In genomic region chrX:17860811-17861495, GRCh38 we compare ENCODE assay signal across 8 cellular contexts. TPM values are rescaled to one million over a fixed set of nuclear protein-coding genes. Genes with fewer than 3 reads are reported as not detected.
DNase-seq lines count a peak whose midpoint lies in the region; ATAC-seq, FAIRE-seq and TF ChIP-seq lines count a peak whose summit lies in the region.

Gene RAI2, minus strand, starts transcription at chrX:17861298. Its CDS starts 59,288 bp downstream, at chrX:17802010.

- peaks cover 37% of the 10 kb centered on the region for H3K27me3 Mint-ChIP-seq in GM23338 (ENCODE audit: insufficient read depth, low read depth, poor library complexity)
- peaks cover 35 to 48% of the 10 kb centered on the region in 2 donors for H3K27me3 Mint-ChIP-seq in T-cell

- H3K4me3 ChIP-seq in GM23338, result peak within 1 kb of the TSS; percentile 65
- H3K4me3 ChIP-seq in dorsolateral prefrontal cortex, result peak within 1 kb of the TSS in 58 of 59 donors; percentile 28 to 74 (median 58)
- H3K4me3 ChIP-seq in thymus (ENCODE audit: low read length), result peak within 1 kb of the TSS; percentile 33

- no peak within 1 kb of the TSS for H3K27ac ChIP-seq in GM23338 (ENCODE audit: low read depth)
- H3K27ac ChIP-seq in dorsolateral prefrontal cortex, result peak within 1 kb of the TSS in 40 of 59 donors; percentile 6 to 78 (median 61)
- H3K27ac ChIP-seq in thymus (ENCODE audit: low read depth), result no peak within 1 kb of the TSS

- H3K4me2 ChIP-seq in GM23338, result peak within 1 kb of the TSS; percentile 84

- H3K27ac Mint-ChIP-seq in GM23338 (no peak within 1 kb of the TSS), T-cell (peak within 1 kb of the TSS in 1 of 2 donors; percentile 49)

- H3K9me3 Mint-ChIP-seq in GM23338, result no peaks in the 10 kb centered on the region
- H3K9me3 Mint-ChIP-seq in T-cell, result no peaks in the 10 kb centered on the region

- intact Hi-C loops in dorsolateral prefrontal cortex (cut with DNase I), result no loop called here

- POLR2A ChIA-PET in T-cell (lab: Charles Lee), result interaction anchor here in 1 of 2 donors (0.8 kb wide), 1 partner anchor 83 kb away, joined by 4 read pairs; no protein-coding TSS in a partner anchor

- no peaks in the 10 kb centered on the region for H3K79me2 ChIP-seq in GM23338 (replicated peaks; ENCODE audit: insufficient read depth)

- no peaks in the 10 kb centered on the region for H3K9me3 ChIP-seq in thymus (ENCODE audit: control insufficient read depth)

- H3K4me3 Mint-ChIP-seq in GM23338 (peak within 1 kb of the TSS; percentile 83), T-cell (peak within 1 kb of the TSS; percentile 72 to 78 (median 73))

- no peaks in the 10 kb centered on the region for H3K36me3 Mint-ChIP-seq in GM23338 (ENCODE audit: low read depth)
- H3K36me3 Mint-ChIP-seq in T-cell, result no peaks in the 10 kb centered on the region

- H3F3A ChIP-seq in GM23338 (replicated peaks; ENCODE audit: low read depth), result no peaks in the 10 kb centered on the region

- no peak for FAIRE-seq in RCC 7860 (lab: Jason Lieb, UNC)

- H2AFZ ChIP-seq in GM23338, result peak within 1 kb of the TSS; percentile 90

- peak; percentile 48 for DNase-seq in GM23338 (ENCODE audit: low spot score)
- peak in 27 of 34 experiments; percentile 4 to 39 (median 20) for DNase-seq in T-cell
- DNase-seq in dorsolateral prefrontal cortex, result peak in 7 of 10 donors; percentile 13 to 51 (median 41)
- DNase-seq in mucosa of gallbladder (ENCODE audit: low spot score), result peak; percentile 32
- no peak for DNase-seq in RCC 7860 (ENCODE audit: low spot score)
- no peak for DNase-seq in glomerular visceral epithelial cell (ENCODE audit: extremely low spot score)

- ATAC-seq in GM23338 (peak; percentile 59), T-cell (replicated peaks in 1 of 4) (peak; percentile 43 to 69 (median 56)), HG02610 (IDR thresholded peaks at IDR 0.05; ENCODE audit: unreplicated experiment) (no peak)

- H3K4me1 ChIP-seq in GM23338 (ENCODE audit: insufficient read depth) (no peaks in the 10 kb centered on the region), thymus (ENCODE audit: control insufficient read depth, insufficient read depth, low read length) (no peaks in the 10 kb centered on the region)

- H3K4me1 Mint-ChIP-seq in GM23338 (peaks cover 15% of the 10 kb centered on the region; the same call in 2 of the 3 replicates), T-cell (peaks cover 7 to 13% (median 8%) of the 10 kb centered on the region in 3 donors)

- under 1% methylated on average over 85 of the region's 98 CpGs for WGBS in thymus

- CTCF ChIA-PET in T-cell (lab: Charles Lee), result interaction anchor here in 1 of 2 donors (0.7 kb wide), 1 partner anchor 1719 kb away, joined by 3 read pairs; no protein-coding TSS in a partner anchor

- peaks cover 66% of the 10 kb centered on the region for H3K27me3 ChIP-seq in GM23338 (ENCODE audit: insufficient read depth)
- peaks cover 0 to 82% (median 31%) of the 10 kb centered on the region in 45 donors for H3K27me3 ChIP-seq in dorsolateral prefrontal cortex
- H3K27me3 ChIP-seq in thymus (ENCODE audit: control insufficient read depth, insufficient read depth), result peaks cover 2% of the 10 kb centered on the region

- no peaks in the 10 kb centered on the region for H4K20me1 ChIP-seq in GM23338 (replicated peaks; ENCODE audit: insufficient read depth)

- H3K36me3 ChIP-seq in GM23338 (ENCODE audit: insufficient read depth), result no peaks in the 10 kb centered on the region
- H3K36me3 ChIP-seq in thymus (ENCODE audit: control insufficient read depth, insufficient read depth), result no peaks in the 10 kb centered on the region

- TF ChIP-seq CTCF in GM23338 (conservative IDR thresholded peaks at IDR 0.05; ENCODE audit: low read depth in 2 of 2), result 0 out of 4 replicates have a peak, but pooled peaks of 1 of the 2 experiments have one; percentile 2
- peak in 1 of 56 donors; percentile 7 for TF ChIP-seq CTCF in dorsolateral prefrontal cortex (IDR thresholded peaks at IDR 0.05 in 54 of 56, conservative IDR thresholded peaks at IDR 0.05 in 2 of 56; ENCODE audit: low read depth in 1 of 56, partially characterized antibody in 56 of 56)

- no peaks in the 10 kb centered on the region for H3K9me2 ChIP-seq in GM23338 (ENCODE audit: insufficient read depth)

TF ChIP-seq in GM23338, 12 proteins besides CTCF, POLR2A, EP300 and RAD21 (continues in another document):
- no peak for TF ChIP-seq CREB1 (CRISPR knock-in tag; IDR thresholded peaks at IDR 0.05; ENCODE audit: low read depth)
- TF ChIP-seq STAT1 (IDR thresholded peaks at IDR 0.05; ENCODE audit: unreplicated experiment), result no peak
- TF ChIP-seq ZNF331 (CRISPR knock-in tag; IDR thresholded peaks at IDR 0.05; ENCODE audit: low read depth), result no peak
- no peak for TF ChIP-seq JUNB (IDR thresholded peaks at IDR 0.05; ENCODE audit: unreplicated experiment)
- no peak for TF ChIP-seq NANOG (IDR thresholded peaks at IDR 0.05; ENCODE audit: borderline replicate concordance)
- no peak for TF ChIP-seq POLR2AphosphoS5 (IDR thresholded peaks at IDR 0.05; ENCODE audit: low read depth)
- TF ChIP-seq ZNF462 (CRISPR knock-in tag; IDR thresholded peaks at IDR 0.05), result no peak
- TF ChIP-seq ZNF114 (CRISPR knock-in tag; IDR thresholded peaks at IDR 0.05), result no peak
- TF ChIP-seq EZH2phosphoT487 (IDR thresholded peaks at IDR 0.05; ENCODE audit: unreplicated experiment), result no peak
- TF ChIP-seq EZH2 (IDR thresholded peaks at IDR 0.05; ENCODE audit: low read depth, unreplicated experiment), result no peak

RNA-seq across cellular contexts. Expression of gene RAI2, which starts in this region (rescaled TPM):
- 0.83 and 1.4 TPM in 2 replicates for total RNA-seq in GM23338 (2014; rRNA removed; shearing (Covaris generic))
- polyA plus RNA-seq in GM23338 (2016; fragmentation: Nextera tagmentation; extraction: Ambion mirVana) (0.99 and 1.5 TPM in 2 replicates), thymus (9.0 TPM)
- total RNA-seq in T-cell (1 to 10 TPM in 3 of 5 donors, under 1 TPM in 2; 0.76 to 2.3 (median 1.3) TPM), dorsolateral prefrontal cortex (10 to 100 TPM in 96 of 120 experiments, 1 to 10 TPM in 24; 5.3 to 17.6 (median 12.3) TPM), mucosa of gallbladder (45.7 TPM)

Comparison
In these comparisons a context has a peak if more than half of its experiments do, and no peak if none do; other contexts are left out.
1. DNase-seq: peak in GM23338 (single experiment), T-cell (27 of 34), dorsolateral prefrontal cortex (7 of 10) and mucosa of gallbladder (single experiment); none in RCC 7860 (single experiment) and glomerular visceral epithelial cell (single experiment).
2. H3K27ac ChIP-seq: peak in dorsolateral prefrontal cortex (40 of 59); none in GM23338 (single experiment) and thymus (single experiment).
3. Peak in every context shown above with its lines, with median percentiles within 50 percentile points of each other: H3K4me3 ChIP-seq.